1 cellular context compared by ENCODE assay signal in genomic region chr3:48299746-48300361, GRCh38.
TF ChIP-seq lines count a peak whose summit lies in the region.

No MANE protein-coding gene starts in this region.

TF ChIP-seq in K562, 482 proteins besides CTCF, POLR2A, EP300 and RAD21 (continued from another document):
- TF ChIP-seq THAP7 (CRISPR knock-in tag; IDR thresholded peaks at IDR 0.05) (no peak), HEY1 (CRISPR knock-in tag; IDR thresholded peaks at IDR 0.05; ENCODE audit: borderline replicate concordance) (no peak), HMG20A (CRISPR knock-in tag; conservative IDR thresholded peaks at IDR 0.05) (no peak), ESRRB (CRISPR knock-in tag; IDR thresholded peaks at IDR 0.05; ENCODE audit: borderline replicate concordance) (no peak), ZNF124 (CRISPR knock-in tag; IDR thresholded peaks at IDR 0.05) (no peak), PYGO2 (tag; IDR thresholded peaks at IDR 0.05) (no peak), ZNF592 (IDR thresholded peaks at IDR 0.05) (no peak), ZNF778 (CRISPR knock-in tag; IDR thresholded peaks at IDR 0.05) (no peak), MCM5 (IDR thresholded peaks at IDR 0.05; ENCODE audit: low read depth) (no peak), FUS (optimal IDR thresholded peaks at IDR 0.05; ENCODE audit: low read depth, low read length) (no peak), ELF2 (CRISPR knock-in tag; IDR thresholded peaks at IDR 0.05) (no peak), STAG1 (CRISPR knock-in tag; IDR thresholded peaks at IDR 0.05; ENCODE audit: borderline replicate concordance) (no peak), FOXM1 (IDR thresholded peaks at IDR 0.05; ENCODE audit: low read depth) (no peak), FOXM1 (CRISPR knock-in tag; IDR thresholded peaks at IDR 0.05; ENCODE audit: low read depth) (no peak), CREBBP (IDR thresholded peaks at IDR 0.05; ENCODE audit: low read depth, low read length) (no peak), PURB (CRISPR knock-in tag; IDR thresholded peaks at IDR 0.05; ENCODE audit: low read depth) (no peak)
